ENCODE assay signal across 18 cellular contexts in genomic region chr10:48574817-48575380, GRCh38. TPM values are rescaled to one million over a fixed set of nuclear protein-coding genes. Genes with fewer than 3 reads are reported as not detected.
"Had no signal": no experiment of that assay in that cellular context is flagged by ENCODE, and none has a peak within 500 bp of the region (broad histone marks: within the 10 kb centered on the region; RNA-seq: fewer than 3 reads in every experiment).

No MANE protein-coding gene starts in this region.

- DNase-seq: activated CD4-positive, alpha-beta T cell treated with anti-CD3 and anti-CD28 coated beads, Interleukin-2, amount 10 ng/mL, durations not matched to agents 7 days and 5 days; activated CD4-positive, CD25-positive, alpha-beta regulatory T cell; activated CD8-positive, alpha-beta memory T cell treated with anti-CD3 and anti-CD28 coated beads, Interleukin-2, amount 50 U/mL, for 4 hours; activated effector memory CD4-positive, alpha-beta T cell treated with Interleukin-2 at 50 U/mL for 16 hours; activated naive CD4-positive, alpha-beta T cell treated with anti-CD3 and anti-CD28 coated beads, Interleukin-2, amount 10 ng/mL, durations not matched to agents 7 days and 5 days; activated T-cell treated with anti-CD3 and anti-CD28 coated beads, Interleukin-2, amount 50 U/mL, for 4 hours; effector memory CD4-positive, alpha-beta T cell; natural killer cell; ovary; psoas muscle; right lobe of liver; small intestine; stimulated activated CD4-positive, alpha-beta T cell treated with anti-CD3 and anti-CD28 coated beads, Interleukin-4, amount 100 ng/mL, for 1 hour; T-helper 9 cell; testis had no signal

- H3K4me3 ChIP-seq: ascending aorta, breast epithelium, ovary, psoas muscle, right lobe of liver, testis had no signal

- FAIRE-seq: endothelial cell of umbilical vein, small intestine had no signal

- H3K27ac ChIP-seq: ascending aorta, breast epithelium, ovary, psoas muscle, right lobe of liver, testis had no signal

- H3K36me3 ChIP-seq: ascending aorta, breast epithelium, ovary, right lobe of liver had no signal

- H3K4me1 ChIP-seq: breast epithelium, psoas muscle, right lobe of liver, testis had no signal

- H3K9me3 ChIP-seq: ascending aorta, breast epithelium, ovary, psoas muscle, right lobe of liver, testis had no signal

- H3K27me3 ChIP-seq: ascending aorta, breast epithelium, ovary, right lobe of liver, testis had no signal

- ATAC-seq: activated T-cell treated with anti-CD3 and anti-CD28 coated beads, Interleukin-2, amount 50 U/mL, for 4 hours; natural killer cell; psoas muscle; right lobe of liver had no signal

RNA-seq across cellular contexts. Expression of gene ARHGAP22, which starts 30.0 kb away (rescaled TPM):
- total RNA-seq: activated CD4-positive, alpha-beta T cell treated with anti-CD3 and anti-CD28 coated beads, Interleukin-2, amount 10 ng/mL, durations not matched to agents 7 days and 5 days had no signal
